1 cellular context compared by ENCODE assay signal in the genomic region with DNA sequence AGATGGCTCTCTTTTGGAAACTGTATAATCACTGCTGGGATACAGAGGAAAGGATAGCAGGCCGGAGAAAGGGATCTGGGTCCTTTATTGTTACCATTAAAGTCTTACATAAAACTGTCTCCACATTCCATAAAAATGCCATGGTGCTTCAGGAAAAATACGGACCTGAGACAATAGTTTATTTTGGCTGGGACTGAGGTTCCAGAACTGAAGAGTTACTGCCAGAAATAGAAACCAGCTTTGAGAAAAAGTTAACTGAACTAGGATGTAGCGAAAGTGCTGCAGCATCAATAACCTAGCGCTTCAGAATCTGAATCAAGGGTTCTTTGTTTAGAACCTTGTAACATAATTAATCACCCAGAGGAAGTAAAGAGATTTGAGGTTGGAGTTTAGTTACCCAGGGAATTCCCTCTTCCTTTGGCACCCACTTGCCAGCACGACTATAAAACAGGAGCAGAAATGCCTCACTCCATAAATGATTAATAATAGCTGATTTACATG.
TF ChIP-seq lines count a peak whose summit lies in the region.

No MANE protein-coding gene starts in this region.

TF ChIP-seq in H1, 55 proteins besides CTCF, POLR2A, EP300 and RAD21:
- TF ChIP-seq CREB1 (IDR thresholded peaks at IDR 0.05) = no peak
- no peak for TF ChIP-seq KDM4A (IDR thresholded peaks at IDR 0.05; ENCODE audit: low read depth, low read length, severe bottlenecking)
- TF ChIP-seq KDM1A (IDR thresholded peaks at IDR 0.05; ENCODE audit: borderline replicate concordance, low read length) = no peak
- no peak for TF ChIP-seq TAF7 (optimal IDR thresholded peaks at IDR 0.05; ENCODE audit: borderline replicate concordance, low read depth, low read length)
- no peak for TF ChIP-seq PHF8 (conservative IDR thresholded peaks at IDR 0.05; ENCODE audit: low read depth, low read length)
- no peak for TF ChIP-seq E2F6 (IDR thresholded peaks at IDR 0.05)
- TF ChIP-seq SP4 (IDR thresholded peaks at IDR 0.05; ENCODE audit: low read length) = no peak
- no peak for TF ChIP-seq POLR2AphosphoS5 (IDR thresholded peaks at IDR 0.05; ENCODE audit: low read depth, low read length)
- no peak for TF ChIP-seq EZH2 (IDR thresholded peaks at IDR 0.05; ENCODE audit: low read depth, low read length, severe bottlenecking)
- no peak for TF ChIP-seq ATF3 (IDR thresholded peaks at IDR 0.05; ENCODE audit: insufficient read depth, low read depth, low read length)
- TF ChIP-seq, protein P1, sequence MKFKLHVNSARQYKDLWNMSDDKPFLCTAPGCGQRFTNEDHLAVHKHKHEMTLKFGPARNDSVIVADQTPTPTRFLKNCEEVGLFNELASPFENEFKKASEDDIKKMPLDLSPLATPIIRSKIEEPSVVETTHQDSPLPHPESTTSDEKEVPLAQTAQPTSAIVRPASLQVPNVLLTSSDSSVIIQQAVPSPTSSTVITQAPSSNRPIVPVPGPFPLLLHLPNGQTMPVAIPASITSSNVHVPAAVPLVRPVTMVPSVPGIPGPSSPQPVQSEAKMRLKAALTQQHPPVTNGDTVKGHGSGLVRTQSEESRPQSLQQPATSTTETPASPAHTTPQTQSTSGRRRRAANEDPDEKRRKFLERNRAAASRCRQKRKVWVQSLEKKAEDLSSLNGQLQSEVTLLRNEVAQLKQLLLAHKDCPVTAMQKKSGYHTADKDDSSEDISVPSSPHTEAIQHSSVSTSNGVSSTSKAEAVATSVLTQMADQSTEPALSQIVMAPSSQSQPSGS (IDR thresholded peaks at IDR 0.05; ENCODE audit: low read length) = no peak
- TF ChIP-seq NANOG (IDR thresholded peaks at IDR 0.05; ENCODE audit: insufficient read depth, low read depth, low read length, poor library complexity, severe bottlenecking) = no peak
- no peak for TF ChIP-seq RFX5 (IDR thresholded peaks at IDR 0.05; ENCODE audit: borderline replicate concordance, low read depth, low read length)
- TF ChIP-seq, protein P2, sequence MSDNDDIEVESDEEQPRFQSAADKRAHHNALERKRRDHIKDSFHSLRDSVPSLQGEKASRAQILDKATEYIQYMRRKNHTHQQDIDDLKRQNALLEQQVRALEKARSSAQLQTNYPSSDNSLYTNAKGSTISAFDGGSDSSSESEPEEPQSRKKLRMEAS (IDR thresholded peaks at IDR 0.05) = no peak
- TF ChIP-seq RXRA (IDR thresholded peaks at IDR 0.05; ENCODE audit: insufficient read depth, low read depth, low read length) = no peak
- no peak for TF ChIP-seq NRF1 (IDR thresholded peaks at IDR 0.05; ENCODE audit: low read depth, low read length)
- no peak for TF ChIP-seq GABPA (IDR thresholded peaks at IDR 0.05; ENCODE audit: borderline replicate concordance, insufficient read depth, low read length)
- TF ChIP-seq RNF2 (IDR thresholded peaks at IDR 0.05; ENCODE audit: borderline replicate concordance, low read depth, low read length, missing control alignments, poor library complexity, severe bottlenecking) = no peak
TF ChIP-seq in H1: peak in this region for 0.
